In genomic region chr20:33626190-33626589, GRCh38 we compare ENCODE assay signal across 12 cellular contexts. TPM values are rescaled to one million over a fixed set of nuclear protein-coding genes. Genes with fewer than 3 reads are reported as not detected.
DNase-seq lines count a peak whose midpoint lies in the region; ATAC-seq lines count a peak whose summit lies in the region.
"Had no signal": no experiment of that assay in that cellular context is flagged by ENCODE, and none has a peak within 500 bp of the region (broad histone marks: within the 10 kb centered on the region; RNA-seq: fewer than 3 reads in every experiment).

No MANE protein-coding gene starts in this region.

- no peak for DNase-seq in CD8-positive, alpha-beta memory T cell
- DNase-seq in T-helper 17 cell: no peak
- no peak for DNase-seq in stimulated activated effector memory CD8-positive, alpha-beta T cell treated with anti-CD3 and anti-CD28 coated beads, Interleukin-12 subunit alpha, Interleukin-12 subunit beta, amount 100 ng/mL, for 72 hours (ENCODE audit: low spot score in 2 of 2)
- DNase-seq in activated CD4-positive, alpha-beta memory T cell treated with anti-CD3 and anti-CD28 coated beads, Interleukin-2, amount 10 ng/mL, durations not matched to agents 7 days and 5 days: no peak
- DNase-seq in EL: no peak
- DNase-seq: BE2C; CD4-positive, alpha-beta memory T cell; DMS53 had no signal

- no peaks in the 10 kb centered on the region for H3K27me3 ChIP-seq in CD8-positive, alpha-beta memory T cell (ENCODE audit: insufficient read depth, low read length, poor library complexity, severe bottlenecking)
- H3K27me3 ChIP-seq: BE2C had no signal

- H3K27me3 Mint-ChIP-seq in CD8-positive, alpha-beta memory T cell: no peaks in the 10 kb centered on the region
- H3K27me3 Mint-ChIP-seq in T-helper 17 cell: no peaks in the 10 kb centered on the region
- no peaks in the 10 kb centered on the region for H3K27me3 Mint-ChIP-seq in activated CD4-positive, alpha-beta memory T cell treated with anti-CD3 and anti-CD28 coated beads, Interleukin-2, amount 10 ng/mL, durations not matched to agents 7 days and 5 days
- H3K27me3 Mint-ChIP-seq: CD4-positive, alpha-beta memory T cell had no signal

- CTCF ChIA-PET in CD8-positive, alpha-beta memory T cell (lab: Charles Lee): interaction anchor here (0.9 to 1.4 kb wide), 2 partner anchors 10 to 38 kb away, joined by 3 read pairs; no protein-coding TSS in a partner anchor
- CTCF ChIA-PET in activated CD4-positive, alpha-beta memory T cell treated with anti-CD3 and anti-CD28 coated beads, Interleukin-2, amount 10 ng/mL, durations not matched to agents 7 days and 5 days (lab: Charles Lee): interaction anchor here (0.6 kb wide), 1 partner anchor 105 kb away, joined by 3 read pairs; no protein-coding TSS in a partner anchor

- no peak for ATAC-seq in T-helper 17 cell
- no peak for ATAC-seq in stimulated activated effector memory CD8-positive, alpha-beta T cell treated with anti-CD3 and anti-CD28 coated beads, Interleukin-12 subunit alpha, Interleukin-12 subunit beta, amount 100 ng/mL, for 72 hours
- ATAC-seq: A549 had no signal

- H3K27ac Mint-ChIP-seq in CD8-positive, alpha-beta memory T cell: peak overlapping the region in 7 of 8 donors; percentile 52 to 95 (median 82)
- no peak overlapping the region for H3K27ac Mint-ChIP-seq in T-helper 17 cell
- H3K27ac Mint-ChIP-seq in stimulated activated effector memory CD8-positive, alpha-beta T cell treated with anti-CD3 and anti-CD28 coated beads, Interleukin-12 subunit alpha, Interleukin-12 subunit beta, amount 100 ng/mL, for 72 hours: peak overlapping the region; percentile 60
- H3K27ac Mint-ChIP-seq in activated CD4-positive, alpha-beta memory T cell treated with anti-CD3 and anti-CD28 coated beads, Interleukin-2, amount 10 ng/mL, durations not matched to agents 7 days and 5 days: no peak overlapping the region

- peaks cover 38 to 56% (median 48%) of the 10 kb centered on the region in 3 donors for H3K4me1 Mint-ChIP-seq in CD8-positive, alpha-beta memory T cell
- peaks cover 12% of the 10 kb centered on the region for H3K4me1 Mint-ChIP-seq in T-helper 17 cell
- peaks cover 46% of the 10 kb centered on the region for H3K4me1 Mint-ChIP-seq in stimulated activated effector memory CD8-positive, alpha-beta T cell treated with anti-CD3 and anti-CD28 coated beads, Interleukin-12 subunit alpha, Interleukin-12 subunit beta, amount 100 ng/mL, for 72 hours
- H3K4me1 Mint-ChIP-seq in activated CD4-positive, alpha-beta memory T cell treated with anti-CD3 and anti-CD28 coated beads, Interleukin-2, amount 10 ng/mL, durations not matched to agents 7 days and 5 days: peaks cover 13% of the 10 kb centered on the region

- peaks cover 26% of the 10 kb centered on the region for H3K4me1 ChIP-seq in CD8-positive, alpha-beta memory T cell (ENCODE audit: insufficient read depth, low read length)
- H3K4me1 ChIP-seq: A549, BE2C, HAP-1 had no signal

- POLR2A ChIA-PET in CD8-positive, alpha-beta memory T cell (lab: Charles Lee): no interaction called here
- POLR2A ChIA-PET in activated CD4-positive, alpha-beta memory T cell treated with anti-CD3 and anti-CD28 coated beads, Interleukin-2, amount 10 ng/mL, durations not matched to agents 7 days and 5 days (lab: Charles Lee): no interaction called here

- H3K4me3 Mint-ChIP-seq in CD8-positive, alpha-beta memory T cell: peak overlapping the region in 5 of 7 donors; percentile 8 to 54 (median 40)
- H3K4me3 Mint-ChIP-seq in T-helper 17 cell: peak overlapping the region; percentile 28
- H3K4me3 Mint-ChIP-seq in stimulated activated effector memory CD8-positive, alpha-beta T cell treated with anti-CD3 and anti-CD28 coated beads, Interleukin-12 subunit alpha, Interleukin-12 subunit beta, amount 100 ng/mL, for 72 hours: no peak overlapping the region
- H3K4me3 Mint-ChIP-seq in activated CD4-positive, alpha-beta memory T cell treated with anti-CD3 and anti-CD28 coated beads, Interleukin-2, amount 10 ng/mL, durations not matched to agents 7 days and 5 days: no peak overlapping the region

- H3K4me3 ChIP-seq in CD8-positive, alpha-beta memory T cell (ENCODE audit: low read length): no peak overlapping the region
- H3K4me3 ChIP-seq: A549, HAP-1 had no signal

- peaks cover 29% of the 10 kb centered on the region for H3K36me3 ChIP-seq in CD8-positive, alpha-beta memory T cell (ENCODE audit: insufficient read depth, low read length)
- H3K36me3 ChIP-seq: HAP-1 had no signal

- H3K27ac ChIP-seq in CD8-positive, alpha-beta memory T cell (ENCODE audit: low read depth, low read length): no peak overlapping the region
- H3K27ac ChIP-seq: A549, C4-2B had no signal

- H3K9me3 ChIP-seq in CD8-positive, alpha-beta memory T cell (ENCODE audit: low read length): no peaks in the 10 kb centered on the region
- no peaks in the 10 kb centered on the region for H3K9me3 ChIP-seq in T-helper 17 cell (ENCODE audit: control insufficient read depth, low read length, poor library complexity, severe bottlenecking)
- H3K9me3 ChIP-seq: A549, BE2C, HAP-1 had no signal

- H3K9me3 Mint-ChIP-seq in CD8-positive, alpha-beta memory T cell: no peaks in the 10 kb centered on the region
- no peaks in the 10 kb centered on the region for H3K9me3 Mint-ChIP-seq in stimulated activated effector memory CD8-positive, alpha-beta T cell treated with anti-CD3 and anti-CD28 coated beads, Interleukin-12 subunit alpha, Interleukin-12 subunit beta, amount 100 ng/mL, for 72 hours
- no peaks in the 10 kb centered on the region for H3K9me3 Mint-ChIP-seq in activated CD4-positive, alpha-beta memory T cell treated with anti-CD3 and anti-CD28 coated beads, Interleukin-2, amount 10 ng/mL, durations not matched to agents 7 days and 5 days
- H3K9me3 Mint-ChIP-seq: CD4-positive, alpha-beta memory T cell had no signal

- peaks cover 35 to 88% (median 35%) of the 10 kb centered on the region in 3 donors for H3K36me3 Mint-ChIP-seq in CD8-positive, alpha-beta memory T cell
- peaks cover 2% of the 10 kb centered on the region for H3K36me3 Mint-ChIP-seq in T-helper 17 cell (ENCODE audit: low read depth)
- H3K36me3 Mint-ChIP-seq in stimulated activated effector memory CD8-positive, alpha-beta T cell treated with anti-CD3 and anti-CD28 coated beads, Interleukin-12 subunit alpha, Interleukin-12 subunit beta, amount 100 ng/mL, for 72 hours: peaks cover 63% of the 10 kb centered on the region
- peaks cover 59% of the 10 kb centered on the region for H3K36me3 Mint-ChIP-seq in activated CD4-positive, alpha-beta memory T cell treated with anti-CD3 and anti-CD28 coated beads, Interleukin-2, amount 10 ng/mL, durations not matched to agents 7 days and 5 days (ENCODE audit: low read depth)

RNA-seq across cellular contexts. Expression of gene C20orf144, which starts 35.9 kb away (rescaled TPM):
- total RNA-seq in CD8-positive, alpha-beta memory T cell: under 1 TPM; 0.16 to 0.24 TPM
- not detected for polyA plus RNA-seq in CD8-positive, alpha-beta memory T cell
- total RNA-seq in T-helper 17 cell: under 1 TPM; 0.13 to 0.45 TPM
- under 1 TPM; 0.30 to 0.33 TPM for total RNA-seq in activated CD4-positive, alpha-beta memory T cell treated with anti-CD3 and anti-CD28 coated beads, Interleukin-2, amount 10 ng/mL, durations not matched to agents 7 days and 5 days
- polyA plus RNA-seq: CD4-positive, alpha-beta memory T cell had no signal

RNA-seq across cellular contexts. Expression of gene ACTL10, which starts 40.6 kb away (rescaled TPM):
- total RNA-seq in CD8-positive, alpha-beta memory T cell: 1 to 10 TPM; 3.8 to 4.6 TPM
- polyA plus RNA-seq in CD8-positive, alpha-beta memory T cell: 6.6 TPM
- 1 to 10 TPM in 1 of 2 donors, under 1 TPM in 1; 0.89 to 1.2 TPM for total RNA-seq in T-helper 17 cell
- total RNA-seq in activated CD4-positive, alpha-beta memory T cell treated with anti-CD3 and anti-CD28 coated beads, Interleukin-2, amount 10 ng/mL, durations not matched to agents 7 days and 5 days: 1 to 10 TPM; 3.7 to 4.5 TPM
- total RNA-seq: H1 had no signal
- polyA plus RNA-seq: A549 had no signal

RNA-seq across cellular contexts. Expression of gene NECAB3, which starts 48.0 kb away (rescaled TPM):
- 10 to 100 TPM; 19.0 to 20.6 TPM for total RNA-seq in CD8-positive, alpha-beta memory T cell
- 2.7 TPM for polyA plus RNA-seq in CD8-positive, alpha-beta memory T cell
- total RNA-seq in T-helper 17 cell: 10 to 100 TPM; 10.2 to 12.2 TPM
- total RNA-seq in activated CD4-positive, alpha-beta memory T cell treated with anti-CD3 and anti-CD28 coated beads, Interleukin-2, amount 10 ng/mL, durations not matched to agents 7 days and 5 days: 10 to 100 TPM; 27.3 to 36.2 TPM

RNA-seq across cellular contexts. Expression of gene E2F1, which starts 60.0 kb away (rescaled TPM):
- 10 to 100 TPM; 68.8 to 72.3 TPM for total RNA-seq in CD8-positive, alpha-beta memory T cell
- polyA plus RNA-seq in CD8-positive, alpha-beta memory T cell: 0.52 TPM
- total RNA-seq in T-helper 17 cell: 10 to 100 TPM in 1 of 2 donors, 1 to 10 TPM in 1; 2.6 to 11.5 TPM
- 10 to 100 TPM; 60.0 to 61.7 TPM for total RNA-seq in activated CD4-positive, alpha-beta memory T cell treated with anti-CD3 and anti-CD28 coated beads, Interleukin-2, amount 10 ng/mL, durations not matched to agents 7 days and 5 days

Comparison
In these comparisons a context has a peak if more than half of its experiments do, and no peak if none do; other contexts are left out.
1. H3K27ac Mint-ChIP-seq: peak in CD8-positive, alpha-beta memory T cell (7 of 8) and stimulated activated effector memory CD8-positive, alpha-beta T cell treated with anti-CD3 and anti-CD28 coated beads, Interleukin-12 subunit alpha, Interleukin-12 subunit beta, amount 100 ng/mL, for 72 hours (single experiment); none in T-helper 17 cell (single experiment) and activated CD4-positive, alpha-beta memory T cell treated with anti-CD3 and anti-CD28 coated beads, Interleukin-2, amount 10 ng/mL, durations not matched to agents 7 days and 5 days (single experiment).
2. H3K4me3 Mint-ChIP-seq: peak in CD8-positive, alpha-beta memory T cell (5 of 7) and T-helper 17 cell (single experiment); none in stimulated activated effector memory CD8-positive, alpha-beta T cell treated with anti-CD3 and anti-CD28 coated beads, Interleukin-12 subunit alpha, Interleukin-12 subunit beta, amount 100 ng/mL, for 72 hours (single experiment) and activated CD4-positive, alpha-beta memory T cell treated with anti-CD3 and anti-CD28 coated beads, Interleukin-2, amount 10 ng/mL, durations not matched to agents 7 days and 5 days (single experiment).